ENCODE assay signal across 1 cellular context in the genomic region with DNA sequence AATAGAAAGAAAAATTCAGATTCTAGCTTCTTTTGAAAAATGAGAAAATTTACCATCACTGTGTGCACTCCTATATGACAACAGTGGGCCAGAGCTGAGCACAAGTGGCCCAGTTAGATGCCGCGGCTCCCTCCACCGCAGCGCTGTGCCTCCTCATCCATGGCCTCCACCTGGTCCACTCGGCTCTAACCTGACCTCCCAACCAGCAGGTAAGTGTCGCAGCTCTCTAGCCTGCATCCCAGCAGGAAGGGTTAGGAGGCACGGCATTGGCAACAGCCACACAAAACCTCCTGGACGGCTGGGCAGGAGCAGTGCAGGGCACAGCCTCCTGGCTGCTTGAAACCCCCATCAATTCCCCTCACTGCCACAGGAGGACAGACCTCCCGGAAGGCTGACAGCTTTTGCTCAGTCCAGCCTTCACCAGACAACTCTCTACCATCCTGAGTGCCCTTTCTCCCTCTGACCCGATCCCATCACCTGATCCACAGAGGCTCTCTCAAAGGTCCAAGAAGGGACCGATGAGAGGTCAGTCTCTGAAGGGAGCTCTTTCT.
TF ChIP-seq lines count a peak whose summit lies in the region.

No MANE protein-coding gene starts in this region.

TF ChIP-seq in WTC11, 78 proteins besides CTCF, POLR2A, EP300 and RAD21 (continued from another document):
- TF ChIP-seq ERG (CRISPR knock-in tag; IDR thresholded peaks at IDR 0.05), result no peak
- TF ChIP-seq, protein P1, sequence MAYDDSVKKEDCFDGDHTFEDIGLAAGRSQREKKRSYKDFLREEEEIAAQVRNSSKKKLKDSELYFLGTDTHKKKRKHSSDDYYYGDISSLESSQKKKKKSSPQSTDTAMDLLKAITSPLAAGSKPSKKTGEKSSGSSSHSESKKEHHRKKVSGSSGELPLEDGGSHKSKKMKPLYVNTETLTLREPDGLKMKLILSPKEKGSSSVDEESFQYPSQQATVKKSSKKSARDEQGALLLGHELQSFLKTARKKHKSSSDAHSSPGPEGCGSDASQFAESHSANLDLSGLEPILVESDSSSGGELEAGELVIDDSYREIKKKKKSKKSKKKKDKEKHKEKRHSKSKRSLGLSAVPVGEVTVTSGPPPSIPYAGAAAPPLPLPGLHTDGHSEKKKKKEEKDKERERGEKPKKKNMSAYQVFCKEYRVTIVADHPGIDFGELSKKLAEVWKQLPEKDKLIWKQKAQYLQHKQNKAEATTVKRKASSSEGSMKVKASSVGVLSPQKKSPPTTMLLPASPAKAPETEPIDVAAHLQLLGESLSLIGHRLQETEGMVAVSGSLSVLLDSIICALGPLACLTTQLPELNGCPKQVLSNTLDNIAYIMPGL (CRISPR knock-in tag; IDR thresholded peaks at IDR 0.05), result no peak
- no peak for TF ChIP-seq ATF2 (CRISPR knock-in tag; IDR thresholded peaks at IDR 0.05; ENCODE audit: borderline replicate concordance, low read depth)
- TF ChIP-seq CBFB (CRISPR knock-in tag; IDR thresholded peaks at IDR 0.05; ENCODE audit: low read depth), result no peak
- TF ChIP-seq GABPB1 (CRISPR knock-in tag; IDR thresholded peaks at IDR 0.05), result no peak
- TF ChIP-seq GTF2I (CRISPR knock-in tag; conservative IDR thresholded peaks at IDR 0.05), result no peak
- TF ChIP-seq NR3C1 (CRISPR knock-in tag; conservative IDR thresholded peaks at IDR 0.05; ENCODE audit: low read depth), result no peak
- TF ChIP-seq ZBTB21 (CRISPR knock-in tag; IDR thresholded peaks at IDR 0.05; ENCODE audit: borderline replicate concordance), result no peak
- TF ChIP-seq, protein P2, sequence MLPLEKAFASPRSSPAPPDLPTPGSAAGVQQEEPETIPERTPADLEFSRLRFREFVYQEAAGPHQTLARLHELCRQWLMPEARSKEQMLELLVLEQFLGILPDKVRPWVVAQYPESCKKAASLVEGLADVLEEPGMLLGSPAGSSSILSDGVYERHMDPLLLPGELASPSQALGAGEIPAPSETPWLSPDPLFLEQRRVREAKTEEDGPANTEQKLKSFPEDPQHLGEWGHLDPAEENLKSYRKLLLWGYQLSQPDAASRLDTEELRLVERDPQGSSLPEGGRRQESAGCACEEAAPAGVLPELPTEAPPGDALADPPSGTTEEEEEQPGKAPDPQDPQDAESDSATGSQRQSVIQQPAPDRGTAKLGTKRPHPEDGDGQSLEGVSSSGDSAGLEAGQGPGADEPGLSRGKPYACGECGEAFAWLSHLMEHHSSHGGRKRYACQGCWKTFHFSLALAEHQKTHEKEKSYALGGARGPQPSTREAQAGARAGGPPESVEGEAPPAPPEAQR (CRISPR knock-in tag; IDR thresholded peaks at IDR 0.05), result no peak
- no peak for TF ChIP-seq E2F4 (CRISPR knock-in tag; IDR thresholded peaks at IDR 0.05; ENCODE audit: borderline replicate concordance, low read depth)
- TF ChIP-seq RORB (CRISPR knock-in tag; IDR thresholded peaks at IDR 0.05), result no peak
- TF ChIP-seq, protein P3, sequence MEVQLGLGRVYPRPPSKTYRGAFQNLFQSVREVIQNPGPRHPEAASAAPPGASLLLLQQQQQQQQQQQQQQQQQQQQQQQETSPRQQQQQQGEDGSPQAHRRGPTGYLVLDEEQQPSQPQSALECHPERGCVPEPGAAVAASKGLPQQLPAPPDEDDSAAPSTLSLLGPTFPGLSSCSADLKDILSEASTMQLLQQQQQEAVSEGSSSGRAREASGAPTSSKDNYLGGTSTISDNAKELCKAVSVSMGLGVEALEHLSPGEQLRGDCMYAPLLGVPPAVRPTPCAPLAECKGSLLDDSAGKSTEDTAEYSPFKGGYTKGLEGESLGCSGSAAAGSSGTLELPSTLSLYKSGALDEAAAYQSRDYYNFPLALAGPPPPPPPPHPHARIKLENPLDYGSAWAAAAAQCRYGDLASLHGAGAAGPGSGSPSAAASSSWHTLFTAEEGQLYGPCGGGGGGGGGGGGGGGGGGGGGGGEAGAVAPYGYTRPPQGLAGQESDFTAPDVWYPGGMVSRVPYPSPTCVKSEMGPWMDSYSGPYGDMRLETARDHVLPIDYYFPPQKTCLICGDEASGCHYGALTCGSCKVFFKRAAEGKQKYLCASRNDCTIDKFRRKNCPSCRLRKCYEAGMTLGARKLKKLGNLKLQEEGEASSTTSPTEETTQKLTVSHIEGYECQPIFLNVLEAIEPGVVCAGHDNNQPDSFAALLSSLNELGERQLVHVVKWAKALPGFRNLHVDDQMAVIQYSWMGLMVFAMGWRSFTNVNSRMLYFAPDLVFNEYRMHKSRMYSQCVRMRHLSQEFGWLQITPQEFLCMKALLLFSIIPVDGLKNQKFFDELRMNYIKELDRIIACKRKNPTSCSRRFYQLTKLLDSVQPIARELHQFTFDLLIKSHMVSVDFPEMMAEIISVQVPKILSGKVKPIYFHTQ (CRISPR knock-in tag; IDR thresholded peaks at IDR 0.05), result no peak
- no peak for TF ChIP-seq ARID4B (CRISPR knock-in tag; IDR thresholded peaks at IDR 0.05; ENCODE audit: borderline replicate concordance)
- no peak for TF ChIP-seq ETV6 (CRISPR knock-in tag; IDR thresholded peaks at IDR 0.05)
- TF ChIP-seq, protein P4, sequence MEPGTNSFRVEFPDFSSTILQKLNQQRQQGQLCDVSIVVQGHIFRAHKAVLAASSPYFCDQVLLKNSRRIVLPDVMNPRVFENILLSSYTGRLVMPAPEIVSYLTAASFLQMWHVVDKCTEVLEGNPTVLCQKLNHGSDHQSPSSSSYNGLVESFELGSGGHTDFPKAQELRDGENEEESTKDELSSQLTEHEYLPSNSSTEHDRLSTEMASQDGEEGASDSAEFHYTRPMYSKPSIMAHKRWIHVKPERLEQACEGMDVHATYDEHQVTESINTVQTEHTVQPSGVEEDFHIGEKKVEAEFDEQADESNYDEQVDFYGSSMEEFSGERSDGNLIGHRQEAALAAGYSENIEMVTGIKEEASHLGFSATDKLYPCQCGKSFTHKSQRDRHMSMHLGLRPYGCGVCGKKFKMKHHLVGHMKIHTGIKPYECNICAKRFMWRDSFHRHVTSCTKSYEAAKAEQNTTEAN (CRISPR knock-in tag; IDR thresholded peaks at IDR 0.05), result no peak
